Comparison of ENCODE assay signal across 22 cellular contexts in the genomic region with DNA sequence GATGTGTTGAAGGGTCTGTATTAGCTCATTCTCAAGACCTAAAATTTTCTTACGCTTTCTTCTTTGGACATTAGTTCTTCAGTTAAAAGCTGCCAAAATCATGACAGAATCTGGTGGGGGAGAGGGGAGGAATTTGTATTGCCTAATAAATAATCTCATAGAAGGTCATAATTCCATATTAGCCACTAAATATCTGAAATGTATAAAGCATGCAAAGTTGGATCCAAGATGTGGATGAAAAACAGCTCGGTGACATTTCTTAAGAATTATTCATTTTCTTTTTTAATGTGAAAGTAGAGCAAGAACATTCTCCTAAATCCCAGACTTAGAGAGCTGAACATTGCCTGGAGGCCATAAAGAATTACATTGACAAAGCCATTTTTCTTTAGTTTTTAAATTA.
DNase-seq lines count a peak whose midpoint lies in the region; ATAC-seq and TF ChIP-seq lines count a peak whose summit lies in the region.
"Had no signal": no experiment of that assay in that cellular context is flagged by ENCODE, and none has a peak within 500 bp of the region (broad histone marks: within the 10 kb centered on the region; RNA-seq: fewer than 3 reads in every experiment).

No MANE protein-coding gene starts in this region.

- CTCF ChIA-PET in SK-N-SH (lab: Yijun Ruan, JAX) = interaction anchor here (0.8 to 1.3 kb wide), 4 partner anchors 10 to 94 kb away, joined by 3 to 4 read pairs (median 3); no protein-coding TSS in a partner anchor
- CTCF ChIA-PET in activated CD4-positive, alpha-beta T cell treated with anti-CD3 and anti-CD28 coated beads for 36 hours (lab: Charles Lee) = no interaction called here

- H3K27ac ChIP-seq in SK-N-SH (ENCODE audit: low read depth in 2 of 2, low read length in 1 of 2) = no peak overlapping the region
- H3K27ac ChIP-seq in dorsolateral prefrontal cortex = no peak overlapping the region
- H3K27ac ChIP-seq: 22Rv1 had no signal

- no peak for TF ChIP-seq EP300 in SK-N-SH (IDR thresholded peaks at IDR 0.05; ENCODE audit: borderline replicate concordance in 1 of 2, low read depth in 1 of 2, low read length in 1 of 2)

- H3K27me3 ChIP-seq in SK-N-SH (ENCODE audit: insufficient read depth) = no peaks in the 10 kb centered on the region
- H3K27me3 ChIP-seq in dorsolateral prefrontal cortex = no peaks in the 10 kb centered on the region

- H3K4me1 ChIP-seq in SK-N-SH (ENCODE audit: control insufficient read depth in 1 of 2, insufficient read depth in 2 of 2, low read depth in 1 of 2, low read length in 1 of 2) = peaks cover 4 to 5% of the 10 kb centered on the region in 2 experiments; a peak in 2 of 4 replicates

- intact Hi-C loops in dorsolateral prefrontal cortex (cut with DNase I) = no loop called here
- intact Hi-C loops in activated CD4-positive, alpha-beta T cell treated with anti-CD3 and anti-CD28 coated beads for 36 hours (cut with DNase I, micrococcal nuclease) = no loop called here

- no peak overlapping the region for H3K4me3 ChIP-seq in SK-N-SH (ENCODE audit: low read depth in 2 of 2, low read length in 1 of 2)
- H3K4me3 ChIP-seq in fibroblast of villous mesenchyme (ENCODE audit: low read depth, low read length) = no peak overlapping the region
- no peak overlapping the region for H3K4me3 ChIP-seq in dorsolateral prefrontal cortex
- H3K4me3 ChIP-seq: GM23338 had no signal

- no peaks in the 10 kb centered on the region for H3K9me3 Mint-ChIP-seq in mesothelial cell of epicardium
- H3K9me3 Mint-ChIP-seq in stimulated activated memory B cell treated with anti-CD40 and anti-IgM and Interleukin-4, amounts not matched to agents 10 μg/mL and 1 μg/mL and 100 μg/mL, for 72 hours = no peaks in the 10 kb centered on the region
- no peaks in the 10 kb centered on the region for H3K9me3 Mint-ChIP-seq in activated CD4-positive, alpha-beta T cell treated with anti-CD3 and anti-CD28 coated beads for 36 hours (ENCODE audit: low read depth)
- H3K9me3 Mint-ChIP-seq: CD8-positive, alpha-beta memory T cell; GM23338 had no signal

- ATAC-seq in SK-N-SH treated with all-trans-retinoic acid at 6 μM for 48 hours (no peak), HG03159 (IDR thresholded peaks at IDR 0.05; ENCODE audit: unreplicated experiment) (no peak)
- no peak for ATAC-seq in stimulated activated memory B cell treated with anti-CD40 and anti-IgM and Interleukin-4, amounts not matched to agents 10 μg/mL and 1 μg/mL and 100 μg/mL, for 72 hours
- ATAC-seq in activated CD4-positive, alpha-beta T cell treated with anti-CD3 and anti-CD28 coated beads for 36 hours = no peak
- ATAC-seq: GM23338, Panc1 had no signal

- TF ChIP-seq CTCF in SK-N-SH (IDR thresholded peaks at IDR 0.05) (no peak), fibroblast of villous mesenchyme (IDR thresholded peaks at IDR 0.05; ENCODE audit: insufficient read depth, low read depth, low read length) (no peak), mesothelial cell of epicardium (IDR thresholded peaks at IDR 0.05; ENCODE audit: unreplicated experiment) (no peak), dorsolateral prefrontal cortex (IDR thresholded peaks at IDR 0.05 in 54 of 56, conservative IDR thresholded peaks at IDR 0.05 in 2 of 56; ENCODE audit: low read depth in 1 of 56, partially characterized antibody in 56 of 56) (no peak)

- peaks cover 25% of the 10 kb centered on the region for H3K36me3 Mint-ChIP-seq in mesothelial cell of epicardium
- no peaks in the 10 kb centered on the region for H3K36me3 Mint-ChIP-seq in stimulated activated memory B cell treated with anti-CD40 and anti-IgM and Interleukin-4, amounts not matched to agents 10 μg/mL and 1 μg/mL and 100 μg/mL, for 72 hours
- no peaks in the 10 kb centered on the region for H3K36me3 Mint-ChIP-seq in activated CD4-positive, alpha-beta T cell treated with anti-CD3 and anti-CD28 coated beads for 36 hours (ENCODE audit: low read depth)
- H3K36me3 Mint-ChIP-seq: CD8-positive, alpha-beta memory T cell had no signal

- H3F3A ChIP-seq in SK-N-SH (replicated peaks; ENCODE audit: insufficient read depth) = no peaks in the 10 kb centered on the region

- H3K4me3 Mint-ChIP-seq in mesothelial cell of epicardium = no peak overlapping the region
- H3K4me3 Mint-ChIP-seq in stimulated activated memory B cell treated with anti-CD40 and anti-IgM and Interleukin-4, amounts not matched to agents 10 μg/mL and 1 μg/mL and 100 μg/mL, for 72 hours = no peak overlapping the region
- no peak overlapping the region for H3K4me3 Mint-ChIP-seq in activated CD4-positive, alpha-beta T cell treated with anti-CD3 and anti-CD28 coated beads for 36 hours
- H3K4me3 Mint-ChIP-seq: CD8-positive, alpha-beta memory T cell; GM23338 had no signal

- H3K4me2 ChIP-seq in SK-N-SH = no peak overlapping the region
- H3K4me2 ChIP-seq: GM23338 had no signal

- H2AFZ ChIP-seq in SK-N-SH (ENCODE audit: low read depth) = no peak overlapping the region
- H2AFZ ChIP-seq: GM23338 had no signal

- no peaks in the 10 kb centered on the region for H4K20me1 ChIP-seq in SK-N-SH (ENCODE audit: insufficient read depth)

- POLR2A ChIA-PET in SK-N-SH (lab: Yijun Ruan, JAX) = no interaction called here
- POLR2A ChIA-PET in activated CD4-positive, alpha-beta T cell treated with anti-CD3 and anti-CD28 coated beads for 36 hours (lab: Charles Lee) = no interaction called here

- TF ChIP-seq RAD21 in SK-N-SH (IDR thresholded peaks at IDR 0.05; ENCODE audit: low read length) = no peak

- H3K27me3 Mint-ChIP-seq in mesothelial cell of epicardium (ENCODE audit: low read depth) = no peaks in the 10 kb centered on the region
- no peaks in the 10 kb centered on the region for H3K27me3 Mint-ChIP-seq in stimulated activated memory B cell treated with anti-CD40 and anti-IgM and Interleukin-4, amounts not matched to agents 10 μg/mL and 1 μg/mL and 100 μg/mL, for 72 hours
- H3K27me3 Mint-ChIP-seq in activated CD4-positive, alpha-beta T cell treated with anti-CD3 and anti-CD28 coated beads for 36 hours = peaks cover 2% of the 10 kb centered on the region
- H3K27me3 Mint-ChIP-seq: CD8-positive, alpha-beta memory T cell had no signal

- 72% methylated on average over 2 of the region's 2 CpGs for WGBS in SK-N-SH (ENCODE audit: low lambda C conversion rate)

- no peak for DNase-seq in SK-N-SH
- peak; percentile 31 for DNase-seq in fibroblast of villous mesenchyme (ENCODE audit: low read depth)
- DNase-seq in mesothelial cell of epicardium (ENCODE audit: low spot score in 2 of 2, unreplicated experiment in 2 of 2) = no peak
- DNase-seq in dorsolateral prefrontal cortex = no peak
- DNase-seq in activated CD4-positive, alpha-beta T cell treated with anti-CD3 and anti-CD28 coated beads for 36 hours = no peak
- DNase-seq: ACHN; CD8-positive, alpha-beta memory T cell; GDM1; HCEC 1CT; Karpas-422; MV-4-11; NCI-H1105 treated with DMSO at 0.1 percent for 48 hours; NCI-H2029 treated with DMSO at 0.1 percent for 48 hours; NCI-H345; NCI-H524; NCI-H774 had no signal

- H3K4me1 Mint-ChIP-seq in mesothelial cell of epicardium = peaks cover 4% of the 10 kb centered on the region
- H3K4me1 Mint-ChIP-seq in stimulated activated memory B cell treated with anti-CD40 and anti-IgM and Interleukin-4, amounts not matched to agents 10 μg/mL and 1 μg/mL and 100 μg/mL, for 72 hours = no peaks in the 10 kb centered on the region
- peaks cover 1% of the 10 kb centered on the region for H3K4me1 Mint-ChIP-seq in activated CD4-positive, alpha-beta T cell treated with anti-CD3 and anti-CD28 coated beads for 36 hours
- H3K4me1 Mint-ChIP-seq: CD8-positive, alpha-beta memory T cell; GM23338 had no signal

- no peaks in the 10 kb centered on the region for H3K79me2 ChIP-seq in SK-N-SH (ENCODE audit: insufficient read depth)

- H3K27ac Mint-ChIP-seq in mesothelial cell of epicardium = peak overlapping the region; percentile 36
- no peak overlapping the region for H3K27ac Mint-ChIP-seq in stimulated activated memory B cell treated with anti-CD40 and anti-IgM and Interleukin-4, amounts not matched to agents 10 μg/mL and 1 μg/mL and 100 μg/mL, for 72 hours
- no peak overlapping the region for H3K27ac Mint-ChIP-seq in activated CD4-positive, alpha-beta T cell treated with anti-CD3 and anti-CD28 coated beads for 36 hours
- H3K27ac Mint-ChIP-seq: GM23338 had no signal

- 0 out of 2 replicates have a peak, but pooled peaks cover 1% of the 10 kb centered on the region for H3K9me3 ChIP-seq in SK-N-SH

- H3K36me3 ChIP-seq in SK-N-SH (replicated peaks in 1 of 2; ENCODE audit: control insufficient read depth in 1 of 2, insufficient read depth in 2 of 2, low read length in 1 of 2) = peaks cover 3 to 13% of the 10 kb centered on the region in 2 experiments

- no peaks in the 10 kb centered on the region for H3K9me2 ChIP-seq in SK-N-SH

- H3K9ac ChIP-seq in SK-N-SH = no peak overlapping the region

TF ChIP-seq in SK-N-SH treated with all-trans-retinoic acid at 6 μM for 48 hours, 23 proteins besides CTCF, POLR2A, EP300 and RAD21:
- TF ChIP-seq TCF4 (CRISPR knock-in tag; IDR thresholded peaks at IDR 0.05; ENCODE audit: borderline replicate concordance) = 0 out of 2 replicates have a peak, but pooled peaks have one; percentile 9
- peak; percentile 92 for TF ChIP-seq ISL1 (CRISPR knock-in tag; IDR thresholded peaks at IDR 0.05)
- TF ChIP-seq ZNF565 (CRISPR knock-in tag; conservative IDR thresholded peaks at IDR 0.05; ENCODE audit: low read depth) = no peak

TF ChIP-seq in SK-N-SH, 30 proteins besides CTCF, POLR2A, EP300 and RAD21 (continues in another document):
- TF ChIP-seq RFX5 (IDR thresholded peaks at IDR 0.05; ENCODE audit: low read length) (no peak), NRF1 (IDR thresholded peaks at IDR 0.05; ENCODE audit: low read depth, low read length) (no peak)
- TF ChIP-seq, protein P1, sequence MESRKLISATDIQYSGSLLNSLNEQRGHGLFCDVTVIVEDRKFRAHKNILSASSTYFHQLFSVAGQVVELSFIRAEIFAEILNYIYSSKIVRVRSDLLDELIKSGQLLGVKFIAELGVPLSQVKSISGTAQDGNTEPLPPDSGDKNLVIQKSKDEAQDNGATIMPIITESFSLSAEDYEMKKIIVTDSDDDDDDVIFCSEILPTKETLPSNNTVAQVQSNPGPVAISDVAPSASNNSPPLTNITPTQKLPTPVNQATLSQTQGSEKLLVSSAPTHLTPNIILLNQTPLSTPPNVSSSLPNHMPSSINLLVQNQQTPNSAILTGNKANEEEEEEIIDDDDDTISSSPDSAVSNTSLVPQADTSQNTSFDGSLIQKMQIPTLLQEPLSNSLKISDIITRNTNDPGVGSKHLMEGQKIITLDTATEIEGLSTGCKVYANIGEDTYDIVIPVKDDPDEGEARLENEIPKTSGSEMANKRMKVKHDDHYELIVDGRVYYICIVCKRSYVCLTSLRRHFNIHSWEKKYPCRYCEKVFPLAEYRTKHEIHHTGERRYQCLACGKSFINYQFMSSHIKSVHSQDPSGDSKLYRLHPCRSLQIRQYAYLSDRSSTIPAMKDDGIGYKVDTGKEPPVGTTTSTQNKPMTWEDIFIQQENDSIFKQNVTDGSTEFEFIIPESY (IDR thresholded peaks at IDR 0.05; ENCODE audit: borderline replicate concordance, low read depth) = no peak
